8 cellular contexts compared by ENCODE assay signal in genomic region chr12:27245039-27245438, GRCh38. TPM values are rescaled to one million over a fixed set of nuclear protein-coding genes. Genes with fewer than 3 reads are reported as not detected.
A peak's percentile ranks its signal among the peaks of the same experiment; 100 is the strongest.
DNase-seq lines count a peak whose midpoint lies in the region; ATAC-seq and TF ChIP-seq lines count a peak whose summit lies in the region.

No MANE protein-coding gene starts in this region.

- H3K79me2 ChIP-seq in OCI-LY3 (ENCODE audit: low read length), result peaks cover 61% of the 10 kb centered on the region
- H3K79me2 ChIP-seq in parathyroid adenoma, result peaks cover 26% of the 10 kb centered on the region

- H3K4me1 ChIP-seq in ES-I3 (ENCODE audit: insufficient read depth, low read length) (peaks cover 5% of the 10 kb centered on the region; the same call in 1 of the 2 replicates), OCI-LY3 (ENCODE audit: low read length) (peaks cover 51% of the 10 kb centered on the region), parathyroid adenoma (peaks cover 9% of the 10 kb centered on the region)

- H3K9me3 ChIP-seq in ES-I3 (ENCODE audit: control insufficient read depth, insufficient read depth, low read length), result no peaks in the 10 kb centered on the region
- no peaks in the 10 kb centered on the region for H3K9me3 ChIP-seq in OCI-LY3 (ENCODE audit: insufficient read depth, low read length)
- no peaks in the 10 kb centered on the region for H3K9me3 ChIP-seq in parathyroid adenoma (ENCODE audit: control insufficient read depth, low read length)

- H3K4me2 ChIP-seq in OCI-LY3 (ENCODE audit: low read length), result peak overlapping the region; percentile 91
- H3K4me2 ChIP-seq in parathyroid adenoma (ENCODE audit: low read length), result peak overlapping the region; percentile 99

- ATAC-seq in GM19328 (IDR thresholded peaks at IDR 0.05; ENCODE audit: unreplicated experiment), result no peak
- no peak for ATAC-seq in GM19035 (IDR thresholded peaks at IDR 0.05; ENCODE audit: unreplicated experiment)

- DNase-seq in epithelial cell of proximal tubule (ENCODE audit: low read depth) (no peak), NCI-H774 (lab: John Stamatoyannopoulos, UW) (no peak), activated gamma-delta T cell (lab: John Stamatoyannopoulos, UW) (no peak)

- peak overlapping the region; percentile 98 for H3K4me3 ChIP-seq in OCI-LY3 (ENCODE audit: low read length)
- peak overlapping the region; percentile 66 for H3K4me3 ChIP-seq in epithelial cell of proximal tubule (ENCODE audit: low read depth, low read length)
- peak overlapping the region; percentile 96 for H3K4me3 ChIP-seq in parathyroid adenoma (ENCODE audit: low read depth, low read length)

- H3K36me3 ChIP-seq in ES-I3 (ENCODE audit: insufficient read depth, low read length) (no peaks in the 10 kb centered on the region), OCI-LY3 (replicated peaks; ENCODE audit: low read depth, low read length) (peaks cover 44% of the 10 kb centered on the region), parathyroid adenoma (ENCODE audit: control insufficient read depth, insufficient read depth, low read length) (no peaks in the 10 kb centered on the region)

- H3K27ac ChIP-seq in OCI-LY3 (ENCODE audit: low read length), result peak overlapping the region; percentile 88
- H3K27ac ChIP-seq in parathyroid adenoma, result peak overlapping the region; percentile 79

- H3K27me3 ChIP-seq in OCI-LY3 (ENCODE audit: low read depth, low read length) (no peaks in the 10 kb centered on the region), parathyroid adenoma (ENCODE audit: control insufficient read depth, insufficient read depth, low read length) (no peaks in the 10 kb centered on the region)

- no peak for TF ChIP-seq CTCF in OCI-LY3 (IDR thresholded peaks at IDR 0.05; ENCODE audit: low read depth, low read length)
- no peak for TF ChIP-seq CTCF in epithelial cell of proximal tubule (conservative IDR thresholded peaks at IDR 0.05; ENCODE audit: low read depth, low read length)
- no peak for TF ChIP-seq CTCF in parathyroid adenoma (IDR thresholded peaks at IDR 0.05)

- H2AFZ ChIP-seq in OCI-LY3 (ENCODE audit: low read depth, low read length) (no peak overlapping the region), parathyroid adenoma (peak overlapping the region; percentile 76)

- peaks cover 44% of the 10 kb centered on the region for H4K20me1 ChIP-seq in OCI-LY3 (ENCODE audit: insufficient read depth, low read length)

- H3K9ac ChIP-seq in ES-I3 (ENCODE audit: low read depth, low read length), result peak overlapping the region; percentile 86
- peak overlapping the region; percentile 99 for H3K9ac ChIP-seq in OCI-LY3 (ENCODE audit: low read length)
- no peak overlapping the region for H3K9ac ChIP-seq in parathyroid adenoma

RNA-seq across cellular contexts. Expression of gene STK38L, which starts 1.0 kb away (rescaled TPM):
- total RNA-seq in epithelial cell of proximal tubule, result 9.7 and 14.9 TPM in 2 replicates
